In the genomic region with DNA sequence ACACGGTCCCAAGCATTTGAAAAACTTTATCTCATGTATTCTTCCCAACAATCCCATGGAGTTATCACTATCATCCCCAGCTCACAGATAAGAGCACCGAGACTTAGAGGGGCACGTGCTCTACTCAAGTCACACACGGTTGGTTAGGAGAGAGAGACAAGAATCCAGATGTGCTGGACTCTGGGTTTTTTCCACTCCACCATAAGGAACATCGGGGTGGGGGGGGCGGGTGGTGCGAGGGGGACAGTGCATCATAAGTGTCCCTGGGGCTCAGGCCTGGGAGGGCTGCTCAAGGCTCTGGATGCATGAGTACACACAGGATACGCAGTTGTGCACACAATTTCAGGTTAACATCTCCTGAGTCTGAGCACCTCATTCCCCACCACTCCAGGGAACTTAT, we compare ENCODE assay signal across 1 cellular context.
TF ChIP-seq lines count a peak whose summit lies in the region.

No MANE protein-coding gene starts in this region.

TF ChIP-seq in K562, 482 proteins besides CTCF, POLR2A, EP300 and RAD21 (continues in another document):
- TF ChIP-seq ZNF561 (CRISPR knock-in tag; conservative IDR thresholded peaks at IDR 0.05) (no peak), POU5F1 (IDR thresholded peaks at IDR 0.05; ENCODE audit: borderline replicate concordance, low read depth, low read length, partially characterized antibody) (no peak), MEF2D (tag; conservative IDR thresholded peaks at IDR 0.05; ENCODE audit: low read depth) (no peak), YY1 (IDR thresholded peaks at IDR 0.05; ENCODE audit: borderline replicate concordance in 1 of 3, control insufficient read depth in 1 of 3, extremely low read depth in 1 of 3, insufficient read depth in 3 of 3, insufficient read length in 1 of 3, insufficient replicate concordance in 2 of 3, low read depth in 1 of 3, low read length in 2 of 3) (no peak), ZNF121 (CRISPR knock-in tag; conservative IDR thresholded peaks at IDR 0.05) (no peak), PYGO2 (tag; IDR thresholded peaks at IDR 0.05) (no peak), SP2 (IDR thresholded peaks at IDR 0.05; ENCODE audit: extremely low read depth, low read depth, low read length, poor library complexity, severe bottlenecking) (no peak), ETV5 (CRISPR knock-in tag; IDR thresholded peaks at IDR 0.05; ENCODE audit: low read depth) (no peak), HDAC8 (tag; IDR thresholded peaks at IDR 0.05) (no peak), ZBTB8A (IDR thresholded peaks at IDR 0.05; ENCODE audit: partially characterized antibody) (no peak), SMARCC2 (IDR thresholded peaks at IDR 0.05; ENCODE audit: low read depth) (no peak), BRD4 (IDR thresholded peaks at IDR 0.05) (no peak), CBFA2T3 (IDR thresholded peaks at IDR 0.05) (no peak), KLF1 (tag; IDR thresholded peaks at IDR 0.05) (no peak), RFX7 (CRISPR knock-in tag; IDR thresholded peaks at IDR 0.05) (no peak), BDP1 (IDR thresholded peaks at IDR 0.05; ENCODE audit: insufficient read depth, insufficient read length) (no peak)
- TF ChIP-seq, protein P1, sequence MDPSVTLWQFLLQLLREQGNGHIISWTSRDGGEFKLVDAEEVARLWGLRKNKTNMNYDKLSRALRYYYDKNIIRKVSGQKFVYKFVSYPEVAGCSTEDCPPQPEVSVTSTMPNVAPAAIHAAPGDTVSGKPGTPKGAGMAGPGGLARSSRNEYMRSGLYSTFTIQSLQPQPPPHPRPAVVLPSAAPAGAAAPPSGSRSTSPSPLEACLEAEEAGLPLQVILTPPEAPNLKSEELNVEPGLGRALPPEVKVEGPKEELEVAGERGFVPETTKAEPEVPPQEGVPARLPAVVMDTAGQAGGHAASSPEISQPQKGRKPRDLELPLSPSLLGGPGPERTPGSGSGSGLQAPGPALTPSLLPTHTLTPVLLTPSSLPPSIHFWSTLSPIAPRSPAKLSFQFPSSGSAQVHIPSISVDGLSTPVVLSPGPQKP (CRISPR knock-in tag; IDR thresholded peaks at IDR 0.05): no peak
- TF ChIP-seq, protein P2, sequence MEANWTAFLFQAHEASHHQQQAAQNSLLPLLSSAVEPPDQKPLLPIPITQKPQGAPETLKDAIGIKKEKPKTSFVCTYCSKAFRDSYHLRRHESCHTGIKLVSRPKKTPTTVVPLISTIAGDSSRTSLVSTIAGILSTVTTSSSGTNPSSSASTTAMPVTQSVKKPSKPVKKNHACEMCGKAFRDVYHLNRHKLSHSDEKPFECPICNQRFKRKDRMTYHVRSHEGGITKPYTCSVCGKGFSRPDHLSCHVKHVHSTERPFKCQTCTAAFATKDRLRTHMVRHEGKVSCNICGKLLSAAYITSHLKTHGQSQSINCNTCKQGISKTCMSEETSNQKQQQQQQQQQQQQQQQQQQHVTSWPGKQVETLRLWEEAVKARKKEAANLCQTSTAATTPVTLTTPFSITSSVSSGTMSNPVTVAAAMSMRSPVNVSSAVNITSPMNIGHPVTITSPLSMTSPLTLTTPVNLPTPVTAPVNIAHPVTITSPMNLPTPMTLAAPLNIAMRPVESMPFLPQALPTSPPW (CRISPR knock-in tag; IDR thresholded peaks at IDR 0.05): peak; percentile 3; the same call in 1 of the 2 replicates
- TF ChIP-seq, protein P3, sequence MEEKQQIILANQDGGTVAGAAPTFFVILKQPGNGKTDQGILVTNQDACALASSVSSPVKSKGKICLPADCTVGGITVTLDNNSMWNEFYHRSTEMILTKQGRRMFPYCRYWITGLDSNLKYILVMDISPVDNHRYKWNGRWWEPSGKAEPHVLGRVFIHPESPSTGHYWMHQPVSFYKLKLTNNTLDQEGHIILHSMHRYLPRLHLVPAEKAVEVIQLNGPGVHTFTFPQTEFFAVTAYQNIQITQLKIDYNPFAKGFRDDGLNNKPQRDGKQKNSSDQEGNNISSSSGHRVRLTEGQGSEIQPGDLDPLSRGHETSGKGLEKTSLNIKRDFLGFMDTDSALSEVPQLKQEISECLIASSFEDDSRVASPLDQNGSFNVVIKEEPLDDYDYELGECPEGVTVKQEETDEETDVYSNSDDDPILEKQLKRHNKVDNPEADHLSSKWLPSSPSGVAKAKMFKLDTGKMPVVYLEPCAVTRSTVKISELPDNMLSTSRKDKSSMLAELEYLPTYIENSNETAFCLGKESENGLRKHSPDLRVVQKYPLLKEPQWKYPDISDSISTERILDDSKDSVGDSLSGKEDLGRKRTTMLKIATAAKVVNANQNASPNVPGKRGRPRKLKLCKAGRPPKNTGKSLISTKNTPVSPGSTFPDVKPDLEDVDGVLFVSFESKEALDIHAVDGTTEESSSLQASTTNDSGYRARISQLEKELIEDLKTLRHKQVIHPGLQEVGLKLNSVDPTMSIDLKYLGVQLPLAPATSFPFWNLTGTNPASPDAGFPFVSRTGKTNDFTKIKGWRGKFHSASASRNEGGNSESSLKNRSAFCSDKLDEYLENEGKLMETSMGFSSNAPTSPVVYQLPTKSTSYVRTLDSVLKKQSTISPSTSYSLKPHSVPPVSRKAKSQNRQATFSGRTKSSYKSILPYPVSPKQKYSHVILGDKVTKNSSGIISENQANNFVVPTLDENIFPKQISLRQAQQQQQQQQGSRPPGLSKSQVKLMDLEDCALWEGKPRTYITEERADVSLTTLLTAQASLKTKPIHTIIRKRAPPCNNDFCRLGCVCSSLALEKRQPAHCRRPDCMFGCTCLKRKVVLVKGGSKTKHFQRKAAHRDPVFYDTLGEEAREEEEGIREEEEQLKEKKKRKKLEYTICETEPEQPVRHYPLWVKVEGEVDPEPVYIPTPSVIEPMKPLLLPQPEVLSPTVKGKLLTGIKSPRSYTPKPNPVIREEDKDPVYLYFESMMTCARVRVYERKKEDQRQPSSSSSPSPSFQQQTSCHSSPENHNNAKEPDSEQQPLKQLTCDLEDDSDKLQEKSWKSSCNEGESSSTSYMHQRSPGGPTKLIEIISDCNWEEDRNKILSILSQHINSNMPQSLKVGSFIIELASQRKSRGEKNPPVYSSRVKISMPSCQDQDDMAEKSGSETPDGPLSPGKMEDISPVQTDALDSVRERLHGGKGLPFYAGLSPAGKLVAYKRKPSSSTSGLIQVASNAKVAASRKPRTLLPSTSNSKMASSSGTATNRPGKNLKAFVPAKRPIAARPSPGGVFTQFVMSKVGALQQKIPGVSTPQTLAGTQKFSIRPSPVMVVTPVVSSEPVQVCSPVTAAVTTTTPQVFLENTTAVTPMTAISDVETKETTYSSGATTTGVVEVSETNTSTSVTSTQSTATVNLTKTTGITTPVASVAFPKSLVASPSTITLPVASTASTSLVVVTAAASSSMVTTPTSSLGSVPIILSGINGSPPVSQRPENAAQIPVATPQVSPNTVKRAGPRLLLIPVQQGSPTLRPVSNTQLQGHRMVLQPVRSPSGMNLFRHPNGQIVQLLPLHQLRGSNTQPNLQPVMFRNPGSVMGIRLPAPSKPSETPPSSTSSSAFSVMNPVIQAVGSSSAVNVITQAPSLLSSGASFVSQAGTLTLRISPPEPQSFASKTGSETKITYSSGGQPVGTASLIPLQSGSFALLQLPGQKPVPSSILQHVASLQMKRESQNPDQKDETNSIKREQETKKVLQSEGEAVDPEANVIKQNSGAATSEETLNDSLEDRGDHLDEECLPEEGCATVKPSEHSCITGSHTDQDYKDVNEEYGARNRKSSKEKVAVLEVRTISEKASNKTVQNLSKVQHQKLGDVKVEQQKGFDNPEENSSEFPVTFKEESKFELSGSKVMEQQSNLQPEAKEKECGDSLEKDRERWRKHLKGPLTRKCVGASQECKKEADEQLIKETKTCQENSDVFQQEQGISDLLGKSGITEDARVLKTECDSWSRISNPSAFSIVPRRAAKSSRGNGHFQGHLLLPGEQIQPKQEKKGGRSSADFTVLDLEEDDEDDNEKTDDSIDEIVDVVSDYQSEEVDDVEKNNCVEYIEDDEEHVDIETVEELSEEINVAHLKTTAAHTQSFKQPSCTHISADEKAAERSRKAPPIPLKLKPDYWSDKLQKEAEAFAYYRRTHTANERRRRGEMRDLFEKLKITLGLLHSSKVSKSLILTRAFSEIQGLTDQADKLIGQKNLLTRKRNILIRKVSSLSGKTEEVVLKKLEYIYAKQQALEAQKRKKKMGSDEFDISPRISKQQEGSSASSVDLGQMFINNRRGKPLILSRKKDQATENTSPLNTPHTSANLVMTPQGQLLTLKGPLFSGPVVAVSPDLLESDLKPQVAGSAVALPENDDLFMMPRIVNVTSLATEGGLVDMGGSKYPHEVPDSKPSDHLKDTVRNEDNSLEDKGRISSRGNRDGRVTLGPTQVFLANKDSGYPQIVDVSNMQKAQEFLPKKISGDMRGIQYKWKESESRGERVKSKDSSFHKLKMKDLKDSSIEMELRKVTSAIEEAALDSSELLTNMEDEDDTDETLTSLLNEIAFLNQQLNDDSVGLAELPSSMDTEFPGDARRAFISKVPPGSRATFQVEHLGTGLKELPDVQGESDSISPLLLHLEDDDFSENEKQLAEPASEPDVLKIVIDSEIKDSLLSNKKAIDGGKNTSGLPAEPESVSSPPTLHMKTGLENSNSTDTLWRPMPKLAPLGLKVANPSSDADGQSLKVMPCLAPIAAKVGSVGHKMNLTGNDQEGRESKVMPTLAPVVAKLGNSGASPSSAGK (IDR thresholded peaks at IDR 0.05): peak; percentile 49
- TF ChIP-seq, protein P4, sequence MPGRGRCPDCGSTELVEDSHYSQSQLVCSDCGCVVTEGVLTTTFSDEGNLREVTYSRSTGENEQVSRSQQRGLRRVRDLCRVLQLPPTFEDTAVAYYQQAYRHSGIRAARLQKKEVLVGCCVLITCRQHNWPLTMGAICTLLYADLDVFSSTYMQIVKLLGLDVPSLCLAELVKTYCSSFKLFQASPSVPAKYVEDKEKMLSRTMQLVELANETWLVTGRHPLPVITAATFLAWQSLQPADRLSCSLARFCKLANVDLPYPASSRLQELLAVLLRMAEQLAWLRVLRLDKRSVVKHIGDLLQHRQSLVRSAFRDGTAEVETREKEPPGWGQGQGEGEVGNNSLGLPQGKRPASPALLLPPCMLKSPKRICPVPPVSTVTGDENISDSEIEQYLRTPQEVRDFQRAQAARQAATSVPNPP (IDR thresholded peaks at IDR 0.05; ENCODE audit: borderline replicate concordance, insufficient read depth, insufficient read length): no peak
- TF ChIP-seq, protein P5, sequence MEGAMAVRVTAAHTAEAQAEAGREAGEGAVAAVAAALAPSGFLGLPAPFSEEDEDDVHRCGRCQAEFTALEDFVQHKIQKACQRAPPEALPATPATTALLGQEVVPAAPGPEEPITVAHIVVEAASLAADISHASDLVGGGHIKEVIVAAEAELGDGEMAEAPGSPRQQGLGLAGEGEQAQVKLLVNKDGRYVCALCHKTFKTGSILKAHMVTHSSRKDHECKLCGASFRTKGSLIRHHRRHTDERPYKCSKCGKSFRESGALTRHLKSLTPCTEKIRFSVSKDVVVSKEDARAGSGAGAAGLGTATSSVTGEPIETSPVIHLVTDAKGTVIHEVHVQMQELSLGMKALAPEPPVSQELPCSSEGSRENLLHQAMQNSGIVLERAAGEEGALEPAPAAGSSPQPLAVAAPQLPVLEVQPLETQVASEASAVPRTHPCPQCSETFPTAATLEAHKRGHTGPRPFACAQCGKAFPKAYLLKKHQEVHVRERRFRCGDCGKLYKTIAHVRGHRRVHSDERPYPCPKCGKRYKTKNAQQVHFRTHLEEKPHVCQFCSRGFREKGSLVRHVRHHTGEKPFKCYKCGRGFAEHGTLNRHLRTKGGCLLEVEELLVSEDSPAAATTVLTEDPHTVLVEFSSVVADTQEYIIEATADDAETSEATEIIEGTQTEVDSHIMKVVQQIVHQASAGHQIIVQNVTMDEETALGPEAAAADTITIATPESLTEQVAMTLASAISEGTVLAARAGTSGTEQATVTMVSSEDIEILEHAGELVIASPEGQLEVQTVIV (CRISPR knock-in tag; IDR thresholded peaks at IDR 0.05; ENCODE audit: borderline replicate concordance): no peak
- TF ChIP-seq, protein P6, sequence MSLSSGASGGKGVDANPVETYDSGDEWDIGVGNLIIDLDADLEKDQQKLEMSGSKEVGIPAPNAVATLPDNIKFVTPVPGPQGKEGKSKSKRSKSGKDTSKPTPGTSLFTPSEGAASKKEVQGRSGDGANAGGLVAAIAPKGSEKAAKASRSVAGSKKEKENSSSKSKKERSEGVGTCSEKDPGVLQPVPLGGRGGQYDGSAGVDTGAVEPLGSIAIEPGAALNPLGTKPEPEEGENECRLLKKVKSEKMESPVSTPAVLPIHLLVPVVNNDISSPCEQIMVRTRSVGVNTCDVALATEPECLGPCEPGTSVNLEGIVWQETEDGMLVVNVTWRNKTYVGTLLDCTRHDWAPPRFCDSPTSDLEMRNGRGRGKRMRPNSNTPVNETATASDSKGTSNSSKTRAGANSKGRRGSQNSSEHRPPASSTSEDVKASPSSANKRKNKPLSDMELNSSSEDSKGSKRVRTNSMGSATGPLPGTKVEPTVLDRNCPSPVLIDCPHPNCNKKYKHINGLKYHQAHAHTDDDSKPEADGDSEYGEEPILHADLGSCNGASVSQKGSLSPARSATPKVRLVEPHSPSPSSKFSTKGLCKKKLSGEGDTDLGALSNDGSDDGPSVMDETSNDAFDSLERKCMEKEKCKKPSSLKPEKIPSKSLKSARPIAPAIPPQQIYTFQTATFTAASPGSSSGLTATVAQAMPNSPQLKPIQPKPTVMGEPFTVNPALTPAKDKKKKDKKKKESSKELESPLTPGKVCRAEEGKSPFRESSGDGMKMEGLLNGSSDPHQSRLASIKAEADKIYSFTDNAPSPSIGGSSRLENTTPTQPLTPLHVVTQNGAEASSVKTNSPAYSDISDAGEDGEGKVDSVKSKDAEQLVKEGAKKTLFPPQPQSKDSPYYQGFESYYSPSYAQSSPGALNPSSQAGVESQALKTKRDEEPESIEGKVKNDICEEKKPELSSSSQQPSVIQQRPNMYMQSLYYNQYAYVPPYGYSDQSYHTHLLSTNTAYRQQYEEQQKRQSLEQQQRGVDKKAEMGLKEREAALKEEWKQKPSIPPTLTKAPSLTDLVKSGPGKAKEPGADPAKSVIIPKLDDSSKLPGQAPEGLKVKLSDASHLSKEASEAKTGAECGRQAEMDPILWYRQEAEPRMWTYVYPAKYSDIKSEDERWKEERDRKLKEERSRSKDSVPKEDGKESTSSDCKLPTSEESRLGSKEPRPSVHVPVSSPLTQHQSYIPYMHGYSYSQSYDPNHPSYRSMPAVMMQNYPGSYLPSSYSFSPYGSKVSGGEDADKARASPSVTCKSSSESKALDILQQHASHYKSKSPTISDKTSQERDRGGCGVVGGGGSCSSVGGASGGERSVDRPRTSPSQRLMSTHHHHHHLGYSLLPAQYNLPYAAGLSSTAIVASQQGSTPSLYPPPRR (CRISPR knock-in tag; IDR thresholded peaks at IDR 0.05; ENCODE audit: borderline replicate concordance): no peak
- TF ChIP-seq, protein P7, sequence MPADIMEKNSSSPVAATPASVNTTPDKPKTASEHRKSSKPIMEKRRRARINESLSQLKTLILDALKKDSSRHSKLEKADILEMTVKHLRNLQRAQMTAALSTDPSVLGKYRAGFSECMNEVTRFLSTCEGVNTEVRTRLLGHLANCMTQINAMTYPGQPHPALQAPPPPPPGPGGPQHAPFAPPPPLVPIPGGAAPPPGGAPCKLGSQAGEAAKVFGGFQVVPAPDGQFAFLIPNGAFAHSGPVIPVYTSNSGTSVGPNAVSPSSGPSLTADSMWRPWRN (IDR thresholded peaks at IDR 0.05; ENCODE audit: low read depth): 0 out of 2 replicates have a peak, but pooled peaks have one; percentile 38
